Comparison of ENCODE assay signal across 1 cellular context in genomic region chr1:234628099-234628498, GRCh38.
A peak's percentile ranks its signal among the peaks of the same experiment; 100 is the strongest.
TF ChIP-seq lines count a peak whose summit lies in the region.

No MANE protein-coding gene starts in this region.

TF ChIP-seq in IMR-90, 13 proteins besides CTCF, POLR2A, EP300 and RAD21:
- TF ChIP-seq ELK1 (IDR thresholded peaks at IDR 0.05; ENCODE audit: borderline replicate concordance, low read depth, low read length), result no peak
- TF ChIP-seq FOS (IDR thresholded peaks at IDR 0.05; ENCODE audit: low read depth, low read length), result peak; percentile 21; the same call in 1 of the 2 replicates
- TF ChIP-seq CHD1 (IDR thresholded peaks at IDR 0.05; ENCODE audit: low read depth, low read length), result no peak
- no peak for TF ChIP-seq MAZ (IDR thresholded peaks at IDR 0.05; ENCODE audit: borderline replicate concordance, low read depth, low read length)
